In the genomic region with DNA sequence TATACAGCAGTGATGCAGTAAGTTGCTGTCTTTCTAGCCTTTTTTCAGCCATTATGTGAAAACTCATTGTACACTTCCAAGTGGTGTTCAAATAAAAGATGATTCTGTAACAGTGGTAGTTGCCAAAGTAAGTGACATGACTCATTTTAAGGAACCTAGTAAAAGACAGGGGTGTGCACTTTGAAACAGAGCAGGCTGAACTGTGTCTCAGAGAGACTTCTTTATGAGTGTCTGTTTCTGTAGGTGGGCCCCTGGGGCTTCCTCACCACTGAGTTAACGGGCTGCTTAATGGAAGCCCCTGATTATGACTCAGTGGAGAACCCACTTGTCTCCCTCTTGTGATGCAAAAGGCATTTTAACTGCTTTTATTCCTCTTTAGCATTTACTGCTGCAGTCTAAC, we compare ENCODE assay signal across 16 cellular contexts.
DNase-seq lines count a peak whose midpoint lies in the region; ATAC-seq and TF ChIP-seq lines count a peak whose summit lies in the region.
"Had no signal": no experiment of that assay in that cellular context is flagged by ENCODE, and none has a peak within 500 bp of the region (broad histone marks: within the 10 kb centered on the region; RNA-seq: fewer than 3 reads in every experiment).

No MANE protein-coding gene starts in this region.

- H3K27ac ChIP-seq in SJSA1 (no peak overlapping the region), muscle layer of duodenum (ENCODE audit: low read length) (peak overlapping the region; percentile 32), MM.1S (ENCODE audit: low read length) (no peak overlapping the region), A673 (ENCODE audit: low read depth, low read length, poor library complexity, severe bottlenecking) (no peak overlapping the region)
- H3K27ac ChIP-seq: BLaER1 treated with 17β-estradiol and CSF1 and Interleukin-3, amounts not matched to agents 10 nM and 100 nM; PC-9 had no signal

- no peaks in the 10 kb centered on the region for H3K9me3 ChIP-seq in SJSA1 (replicated peaks)
- H3K9me3 ChIP-seq in muscle layer of duodenum (ENCODE audit: control insufficient read depth in 1 of 2, low read length in 2 of 2) = no peaks in the 10 kb centered on the region
- no peaks in the 10 kb centered on the region for H3K9me3 ChIP-seq in MM.1S (replicated peaks; ENCODE audit: insufficient read depth, low read length)
- no peaks in the 10 kb centered on the region for H3K9me3 ChIP-seq in A673 (ENCODE audit: low read depth, low read length, poor library complexity, severe bottlenecking)
- H3K9me3 ChIP-seq: BLaER1 treated with 17β-estradiol and CSF1 and Interleukin-3, amounts not matched to agents 10 nM and 100 nM had no signal

- no peaks in the 10 kb centered on the region for H4K20me1 ChIP-seq in MM.1S (ENCODE audit: insufficient read depth, low read length)
- H4K20me1 ChIP-seq: BLaER1 treated with 17β-estradiol and CSF1 and Interleukin-3, amounts not matched to agents 10 nM and 100 nM had no signal

- no peak overlapping the region for H3K4me2 ChIP-seq in MM.1S (ENCODE audit: low read depth, low read length)
- H3K4me2 ChIP-seq: BLaER1 treated with 17β-estradiol and CSF1 and Interleukin-3, amounts not matched to agents 10 nM and 100 nM; PC-9 had no signal

- H3K27me3 ChIP-seq in SJSA1 (replicated peaks) (no peaks in the 10 kb centered on the region), muscle layer of duodenum (ENCODE audit: low read depth, low read length) (no peaks in the 10 kb centered on the region), MM.1S (replicated peaks; ENCODE audit: insufficient read depth, low read length) (no peaks in the 10 kb centered on the region), A673 (replicated peaks; ENCODE audit: insufficient read depth, low read depth, low read length, poor library complexity) (peaks cover 22% of the 10 kb centered on the region)
- H3K27me3 ChIP-seq: BLaER1 treated with 17β-estradiol and CSF1 and Interleukin-3, amounts not matched to agents 10 nM and 100 nM had no signal

- no peak for DNase-seq in Right ventricle myocardium inferior (ENCODE audit: missing footprints)
- DNase-seq in left cardiac atrium = no peak
- DNase-seq in SJSA1 (ENCODE audit: low read depth in 1 of 2, low spot score in 2 of 2) = peak; percentile 41 to 51
- DNase-seq in MM.1S = no peak
- no peak for DNase-seq in A673 (ENCODE audit: low spot score)
- DNase-seq: CD8-positive, alpha-beta memory T cell; DMS79; NCI-H1694 treated with DMSO at 0.1 percent for 48 hours; NCI-H2227 treated with DMSO at 0.1 percent for 48 hours; NCI-H510A treated with DMSO at 0.1 percent for 48 hours; NCI-H774; PC-9; SW 1271 had no signal

- POLR2A ChIA-PET in A673 (lab: Charles Lee; ENCODE audit: low non-redundant PET) = no interaction called here

- intact Hi-C loops in Right ventricle myocardium inferior (cut with DNase I) = no loop called here
- intact Hi-C loops in left cardiac atrium (cut with DNase I) = no loop called here
- intact Hi-C loops in A673 (cut with micrococcal nuclease; ENCODE audit: unreplicated experiment) = no loop called here

- H3K4me1 ChIP-seq in SJSA1 (replicated peaks) = peaks cover 34% of the 10 kb centered on the region
- H3K4me1 ChIP-seq in muscle layer of duodenum (ENCODE audit: control insufficient read depth in 1 of 2, insufficient read depth in 2 of 2, low read length in 2 of 2) = no peaks in the 10 kb centered on the region
- H3K4me1 ChIP-seq in MM.1S (ENCODE audit: low read length) = no peaks in the 10 kb centered on the region
- no peaks in the 10 kb centered on the region for H3K4me1 ChIP-seq in A673 (ENCODE audit: insufficient read depth, low read length, poor library complexity, severe bottlenecking)

- CTCF ChIA-PET in A673 (lab: Charles Lee) = no interaction called here

- TF ChIP-seq CTCF in MM.1S (IDR thresholded peaks at IDR 0.05; ENCODE audit: low read length) (no peak), A673 (conservative IDR thresholded peaks at IDR 0.05; ENCODE audit: low read depth, low read length) (no peak)

- H3K36me3 ChIP-seq in SJSA1 (no peaks in the 10 kb centered on the region), muscle layer of duodenum (ENCODE audit: control insufficient read depth in 1 of 2, insufficient read depth in 2 of 2, low read length in 2 of 2) (no peaks in the 10 kb centered on the region), MM.1S (replicated peaks; ENCODE audit: insufficient read depth, low read length) (no peaks in the 10 kb centered on the region), A673 (ENCODE audit: insufficient read depth, low read length, poor library complexity, severe bottlenecking) (no peaks in the 10 kb centered on the region)
- H3K36me3 ChIP-seq: BLaER1 treated with 17β-estradiol and CSF1 and Interleukin-3, amounts not matched to agents 10 nM and 100 nM had no signal

- H3K9ac ChIP-seq in MM.1S (ENCODE audit: low read length) = no peak overlapping the region
- H3K9ac ChIP-seq: BLaER1 treated with 17β-estradiol and CSF1 and Interleukin-3, amounts not matched to agents 10 nM and 100 nM had no signal

- no peaks in the 10 kb centered on the region for H3K79me2 ChIP-seq in MM.1S (ENCODE audit: low read length)

- no peak overlapping the region for H2AFZ ChIP-seq in MM.1S (ENCODE audit: low read length)
- H2AFZ ChIP-seq: PC-9 had no signal

- H3K4me3 ChIP-seq in SJSA1 = no peak overlapping the region
- no peak overlapping the region for H3K4me3 ChIP-seq in muscle layer of duodenum (ENCODE audit: low read depth in 1 of 2, low read length in 2 of 2)
- H3K4me3 ChIP-seq in MM.1S (ENCODE audit: low read length) = no peak overlapping the region
- no peak overlapping the region for H3K4me3 ChIP-seq in A673 (ENCODE audit: low read depth, low read length, poor library complexity, severe bottlenecking)
- H3K4me3 ChIP-seq: BLaER1 treated with 17β-estradiol and CSF1 and Interleukin-3, amounts not matched to agents 10 nM and 100 nM; PC-9 had no signal

- ATAC-seq in Right ventricle myocardium inferior = peak; percentile 46
- ATAC-seq in left cardiac atrium = no peak
- no peak for ATAC-seq in GM19395 (IDR thresholded peaks at IDR 0.05; ENCODE audit: unreplicated experiment)

- H3F3A ChIP-seq in MM.1S (ENCODE audit: insufficient read depth, low read length) = no peaks in the 10 kb centered on the region

- BruUV-seq in A673 (replicated peaks; lab: Mats Ljungman, UMichigan) = no TSS peak

- no peaks in the 10 kb centered on the region for H3K9me2 ChIP-seq in MM.1S (replicated peaks; ENCODE audit: insufficient read depth, low read length)

Comparison
In these comparisons a context has a peak if more than half of its experiments do, and no peak if none do; other contexts are left out.
1. DNase-seq: peak in SJSA1 (2 of 2); none in Right ventricle myocardium inferior (single experiment), left cardiac atrium (single experiment), MM.1S (single experiment) and A673 (single experiment).